Comparison of ENCODE assay signal across 1 cellular context in genomic region chr13:99981115-99982020, GRCh38.
TF ChIP-seq lines count a peak whose summit lies in the region.

Gene ZIC2, plus strand, starts transcription at chr13:99981784. Its CDS starts 281 bp downstream, at chr13:99982065.

TF ChIP-seq in WTC11, 78 proteins besides CTCF, POLR2A, EP300 and RAD21 (continued from another document):
- TF ChIP-seq ERG (CRISPR knock-in tag; IDR thresholded peaks at IDR 0.05) (no peak), ZNF317 (CRISPR knock-in tag; IDR thresholded peaks at IDR 0.05; ENCODE audit: borderline replicate concordance, low read depth) (no peak), ETV6 (CRISPR knock-in tag; IDR thresholded peaks at IDR 0.05) (peak; percentile 78; the same call in 1 of the 2 replicates), JAZF1 (CRISPR knock-in tag; IDR thresholded peaks at IDR 0.05) (no peak), SP1 (CRISPR knock-in tag; conservative IDR thresholded peaks at IDR 0.05) (peak; percentile 62; the same call in 1 of the 2 replicates), ATF2 (CRISPR knock-in tag; IDR thresholded peaks at IDR 0.05; ENCODE audit: borderline replicate concordance, low read depth) (no peak), ZNF219 (CRISPR knock-in tag; IDR thresholded peaks at IDR 0.05; ENCODE audit: borderline replicate concordance) (no peak), KAT7 (CRISPR knock-in tag; IDR thresholded peaks at IDR 0.05; ENCODE audit: borderline replicate concordance) (peak; percentile 96; the same call in 1 of the 2 replicates), ESRRA (CRISPR knock-in tag; IDR thresholded peaks at IDR 0.05; ENCODE audit: borderline replicate concordance) (0 out of 2 replicates have a peak, but pooled peaks have one; percentile 35), ELF4 (CRISPR knock-in tag; IDR thresholded peaks at IDR 0.05; ENCODE audit: low read depth) (no peak), SMAD4 (CRISPR knock-in tag; IDR thresholded peaks at IDR 0.05) (no peak), IRF2 (CRISPR knock-in tag; IDR thresholded peaks at IDR 0.05; ENCODE audit: borderline replicate concordance, low read depth) (no peak), TCF7 (CRISPR knock-in tag; IDR thresholded peaks at IDR 0.05; ENCODE audit: low read depth) (no peak), TEAD1 (CRISPR knock-in tag; IDR thresholded peaks at IDR 0.05) (no peak; the same call in 1 of the 2 replicates), ZNF532 (CRISPR knock-in tag; IDR thresholded peaks at IDR 0.05; ENCODE audit: borderline replicate concordance) (no peak), NFE2L1 (CRISPR knock-in tag; IDR thresholded peaks at IDR 0.05) (no peak), ZNF416 (CRISPR knock-in tag; IDR thresholded peaks at IDR 0.05) (peak; percentile 79; the same call in 1 of the 2 replicates), JUN (CRISPR knock-in tag; IDR thresholded peaks at IDR 0.05) (0 out of 2 replicates have a peak, but pooled peaks have one; percentile 17), CBFB (CRISPR knock-in tag; IDR thresholded peaks at IDR 0.05; ENCODE audit: low read depth) (0 out of 2 replicates have a peak, but pooled peaks have one; percentile 55), ZNF671 (CRISPR knock-in tag; IDR thresholded peaks at IDR 0.05) (no peak), ZNF396 (CRISPR knock-in tag; IDR thresholded peaks at IDR 0.05; ENCODE audit: borderline replicate concordance) (no peak), FOXJ3 (CRISPR knock-in tag; IDR thresholded peaks at IDR 0.05; ENCODE audit: borderline replicate concordance) (no peak), PRRX2 (CRISPR knock-in tag; IDR thresholded peaks at IDR 0.05) (no peak), ZNF423 (CRISPR knock-in tag; IDR thresholded peaks at IDR 0.05) (no peak)
- TF ChIP-seq, protein P1, sequence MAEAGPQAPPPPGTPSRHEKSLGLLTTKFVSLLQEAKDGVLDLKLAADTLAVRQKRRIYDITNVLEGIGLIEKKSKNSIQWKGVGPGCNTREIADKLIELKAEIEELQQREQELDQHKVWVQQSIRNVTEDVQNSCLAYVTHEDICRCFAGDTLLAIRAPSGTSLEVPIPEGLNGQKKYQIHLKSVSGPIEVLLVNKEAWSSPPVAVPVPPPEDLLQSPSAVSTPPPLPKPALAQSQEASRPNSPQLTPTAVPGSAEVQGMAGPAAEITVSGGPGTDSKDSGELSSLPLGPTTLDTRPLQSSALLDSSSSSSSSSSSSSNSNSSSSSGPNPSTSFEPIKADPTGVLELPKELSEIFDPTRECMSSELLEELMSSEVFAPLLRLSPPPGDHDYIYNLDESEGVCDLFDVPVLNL (CRISPR knock-in tag; IDR thresholded peaks at IDR 0.05; ENCODE audit: borderline replicate concordance, low read depth): 0 out of 2 replicates have a peak, but pooled peaks have one; percentile 1
- TF ChIP-seq, protein P2, sequence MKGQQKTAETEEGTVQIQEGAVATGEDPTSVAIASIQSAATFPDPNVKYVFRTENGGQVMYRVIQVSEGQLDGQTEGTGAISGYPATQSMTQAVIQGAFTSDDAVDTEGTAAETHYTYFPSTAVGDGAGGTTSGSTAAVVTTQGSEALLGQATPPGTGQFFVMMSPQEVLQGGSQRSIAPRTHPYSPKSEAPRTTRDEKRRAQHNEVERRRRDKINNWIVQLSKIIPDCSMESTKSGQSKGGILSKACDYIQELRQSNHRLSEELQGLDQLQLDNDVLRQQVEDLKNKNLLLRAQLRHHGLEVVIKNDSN (CRISPR knock-in tag; IDR thresholded peaks at IDR 0.05): no peak; the same call in 1 of the 2 replicates
- TF ChIP-seq, protein P3, sequence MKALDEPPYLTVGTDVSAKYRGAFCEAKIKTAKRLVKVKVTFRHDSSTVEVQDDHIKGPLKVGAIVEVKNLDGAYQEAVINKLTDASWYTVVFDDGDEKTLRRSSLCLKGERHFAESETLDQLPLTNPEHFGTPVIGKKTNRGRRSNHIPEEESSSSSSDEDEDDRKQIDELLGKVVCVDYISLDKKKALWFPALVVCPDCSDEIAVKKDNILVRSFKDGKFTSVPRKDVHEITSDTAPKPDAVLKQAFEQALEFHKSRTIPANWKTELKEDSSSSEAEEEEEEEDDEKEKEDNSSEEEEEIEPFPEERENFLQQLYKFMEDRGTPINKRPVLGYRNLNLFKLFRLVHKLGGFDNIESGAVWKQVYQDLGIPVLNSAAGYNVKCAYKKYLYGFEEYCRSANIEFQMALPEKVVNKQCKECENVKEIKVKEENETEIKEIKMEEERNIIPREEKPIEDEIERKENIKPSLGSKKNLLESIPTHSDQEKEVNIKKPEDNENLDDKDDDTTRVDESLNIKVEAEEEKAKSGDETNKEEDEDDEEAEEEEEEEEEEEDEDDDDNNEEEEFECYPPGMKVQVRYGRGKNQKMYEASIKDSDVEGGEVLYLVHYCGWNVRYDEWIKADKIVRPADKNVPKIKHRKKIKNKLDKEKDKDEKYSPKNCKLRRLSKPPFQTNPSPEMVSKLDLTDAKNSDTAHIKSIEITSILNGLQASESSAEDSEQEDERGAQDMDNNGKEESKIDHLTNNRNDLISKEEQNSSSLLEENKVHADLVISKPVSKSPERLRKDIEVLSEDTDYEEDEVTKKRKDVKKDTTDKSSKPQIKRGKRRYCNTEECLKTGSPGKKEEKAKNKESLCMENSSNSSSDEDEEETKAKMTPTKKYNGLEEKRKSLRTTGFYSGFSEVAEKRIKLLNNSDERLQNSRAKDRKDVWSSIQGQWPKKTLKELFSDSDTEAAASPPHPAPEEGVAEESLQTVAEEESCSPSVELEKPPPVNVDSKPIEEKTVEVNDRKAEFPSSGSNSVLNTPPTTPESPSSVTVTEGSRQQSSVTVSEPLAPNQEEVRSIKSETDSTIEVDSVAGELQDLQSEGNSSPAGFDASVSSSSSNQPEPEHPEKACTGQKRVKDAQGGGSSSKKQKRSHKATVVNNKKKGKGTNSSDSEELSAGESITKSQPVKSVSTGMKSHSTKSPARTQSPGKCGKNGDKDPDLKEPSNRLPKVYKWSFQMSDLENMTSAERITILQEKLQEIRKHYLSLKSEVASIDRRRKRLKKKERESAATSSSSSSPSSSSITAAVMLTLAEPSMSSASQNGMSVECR (CRISPR knock-in tag; IDR thresholded peaks at IDR 0.05; ENCODE audit: borderline replicate concordance): no peak
- TF ChIP-seq, protein P4, sequence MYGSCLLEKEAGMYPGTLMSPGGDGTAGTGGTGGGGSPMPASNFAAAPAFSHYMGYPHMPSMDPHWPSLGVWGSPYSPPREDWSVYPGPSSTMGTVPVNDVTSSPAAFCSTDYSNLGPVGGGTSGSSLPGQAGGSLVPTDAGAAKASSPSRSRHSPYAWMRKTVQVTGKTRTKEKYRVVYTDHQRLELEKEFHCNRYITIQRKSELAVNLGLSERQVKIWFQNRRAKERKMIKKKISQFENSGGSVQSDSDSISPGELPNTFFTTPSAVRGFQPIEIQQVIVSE (CRISPR knock-in tag; IDR thresholded peaks at IDR 0.05; ENCODE audit: borderline replicate concordance): no peak
- TF ChIP-seq, protein P5, sequence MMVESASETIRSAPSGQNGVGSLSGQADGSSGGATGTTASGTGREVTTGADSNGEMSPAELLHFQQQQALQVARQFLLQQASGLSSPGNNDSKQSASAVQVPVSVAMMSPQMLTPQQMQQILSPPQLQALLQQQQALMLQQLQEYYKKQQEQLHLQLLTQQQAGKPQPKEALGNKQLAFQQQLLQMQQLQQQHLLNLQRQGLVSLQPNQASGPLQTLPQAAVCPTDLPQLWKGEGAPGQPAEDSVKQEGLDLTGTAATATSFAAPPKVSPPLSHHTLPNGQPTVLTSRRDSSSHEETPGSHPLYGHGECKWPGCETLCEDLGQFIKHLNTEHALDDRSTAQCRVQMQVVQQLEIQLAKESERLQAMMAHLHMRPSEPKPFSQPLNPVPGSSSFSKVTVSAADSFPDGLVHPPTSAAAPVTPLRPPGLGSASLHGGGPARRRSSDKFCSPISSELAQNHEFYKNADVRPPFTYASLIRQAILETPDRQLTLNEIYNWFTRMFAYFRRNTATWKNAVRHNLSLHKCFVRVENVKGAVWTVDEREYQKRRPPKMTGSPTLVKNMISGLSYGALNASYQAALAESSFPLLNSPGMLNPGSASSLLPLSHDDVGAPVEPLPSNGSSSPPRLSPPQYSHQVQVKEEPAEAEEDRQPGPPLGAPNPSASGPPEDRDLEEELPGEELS (CRISPR knock-in tag; IDR thresholded peaks at IDR 0.05): peak; percentile 56; the same call in 1 of the 2 replicates
- TF ChIP-seq, protein P6, sequence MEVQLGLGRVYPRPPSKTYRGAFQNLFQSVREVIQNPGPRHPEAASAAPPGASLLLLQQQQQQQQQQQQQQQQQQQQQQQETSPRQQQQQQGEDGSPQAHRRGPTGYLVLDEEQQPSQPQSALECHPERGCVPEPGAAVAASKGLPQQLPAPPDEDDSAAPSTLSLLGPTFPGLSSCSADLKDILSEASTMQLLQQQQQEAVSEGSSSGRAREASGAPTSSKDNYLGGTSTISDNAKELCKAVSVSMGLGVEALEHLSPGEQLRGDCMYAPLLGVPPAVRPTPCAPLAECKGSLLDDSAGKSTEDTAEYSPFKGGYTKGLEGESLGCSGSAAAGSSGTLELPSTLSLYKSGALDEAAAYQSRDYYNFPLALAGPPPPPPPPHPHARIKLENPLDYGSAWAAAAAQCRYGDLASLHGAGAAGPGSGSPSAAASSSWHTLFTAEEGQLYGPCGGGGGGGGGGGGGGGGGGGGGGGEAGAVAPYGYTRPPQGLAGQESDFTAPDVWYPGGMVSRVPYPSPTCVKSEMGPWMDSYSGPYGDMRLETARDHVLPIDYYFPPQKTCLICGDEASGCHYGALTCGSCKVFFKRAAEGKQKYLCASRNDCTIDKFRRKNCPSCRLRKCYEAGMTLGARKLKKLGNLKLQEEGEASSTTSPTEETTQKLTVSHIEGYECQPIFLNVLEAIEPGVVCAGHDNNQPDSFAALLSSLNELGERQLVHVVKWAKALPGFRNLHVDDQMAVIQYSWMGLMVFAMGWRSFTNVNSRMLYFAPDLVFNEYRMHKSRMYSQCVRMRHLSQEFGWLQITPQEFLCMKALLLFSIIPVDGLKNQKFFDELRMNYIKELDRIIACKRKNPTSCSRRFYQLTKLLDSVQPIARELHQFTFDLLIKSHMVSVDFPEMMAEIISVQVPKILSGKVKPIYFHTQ (CRISPR knock-in tag; IDR thresholded peaks at IDR 0.05): no peak
- TF ChIP-seq, protein P7, sequence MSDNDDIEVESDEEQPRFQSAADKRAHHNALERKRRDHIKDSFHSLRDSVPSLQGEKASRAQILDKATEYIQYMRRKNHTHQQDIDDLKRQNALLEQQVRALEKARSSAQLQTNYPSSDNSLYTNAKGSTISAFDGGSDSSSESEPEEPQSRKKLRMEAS (CRISPR knock-in tag; IDR thresholded peaks at IDR 0.05): no peak
- TF ChIP-seq, protein P8, sequence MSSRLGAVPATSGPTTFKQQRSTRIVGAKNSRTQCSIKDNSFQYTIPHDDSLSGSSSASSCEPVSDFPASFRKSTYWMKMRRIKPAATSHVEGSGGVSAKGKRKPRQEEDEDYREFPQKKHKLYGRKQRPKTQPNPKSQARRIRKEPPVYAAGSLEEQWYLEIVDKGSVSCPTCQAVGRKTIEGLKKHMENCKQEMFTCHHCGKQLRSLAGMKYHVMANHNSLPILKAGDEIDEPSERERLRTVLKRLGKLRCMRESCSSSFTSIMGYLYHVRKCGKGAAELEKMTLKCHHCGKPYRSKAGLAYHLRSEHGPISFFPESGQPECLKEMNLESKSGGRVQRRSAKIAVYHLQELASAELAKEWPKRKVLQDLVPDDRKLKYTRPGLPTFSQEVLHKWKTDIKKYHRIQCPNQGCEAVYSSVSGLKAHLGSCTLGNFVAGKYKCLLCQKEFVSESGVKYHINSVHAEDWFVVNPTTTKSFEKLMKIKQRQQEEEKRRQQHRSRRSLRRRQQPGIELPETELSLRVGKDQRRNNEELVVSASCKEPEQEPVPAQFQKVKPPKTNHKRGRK (CRISPR knock-in tag; IDR thresholded peaks at IDR 0.05; ENCODE audit: borderline replicate concordance): no peak
TF ChIP-seq in WTC11: peak in this region for 17.
